18 cellular contexts compared by ENCODE assay signal in the genomic region with DNA sequence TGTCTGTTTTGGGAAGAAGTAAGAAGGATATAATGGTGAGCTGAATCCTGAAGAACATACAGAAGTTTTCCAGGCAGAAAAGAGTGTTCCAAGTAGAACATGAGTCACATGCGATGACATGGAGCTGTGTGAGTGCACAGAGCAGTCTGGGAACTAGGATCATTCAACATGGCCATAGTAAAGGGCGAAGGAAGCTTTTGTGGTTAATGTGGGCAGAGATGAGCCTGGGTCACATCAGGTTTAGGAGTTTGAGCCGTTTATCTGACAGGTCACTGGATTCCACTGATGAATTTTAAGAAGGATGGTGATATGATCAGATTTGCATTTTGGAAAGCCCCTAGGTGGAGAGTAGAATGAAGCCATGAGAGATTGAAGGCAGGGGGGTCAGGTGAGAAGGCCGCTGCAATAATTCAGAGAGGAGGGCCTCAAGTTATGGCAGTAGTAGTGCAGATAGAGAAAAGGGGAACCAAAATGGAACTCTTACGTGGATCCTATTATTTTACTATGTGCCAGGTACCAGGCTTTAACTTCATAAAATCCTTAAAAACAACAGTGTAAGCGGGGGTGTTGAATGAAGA.
DNase-seq lines count a peak whose midpoint lies in the region; ATAC-seq and TF ChIP-seq lines count a peak whose summit lies in the region.
"Had no signal": no experiment of that assay in that cellular context is flagged by ENCODE, and none has a peak within 500 bp of the region (broad histone marks: within the 10 kb centered on the region; RNA-seq: fewer than 3 reads in every experiment).

No MANE protein-coding gene starts in this region.

- H3F3A ChIP-seq in SU-DHL-6 (ENCODE audit: insufficient read depth), result no peaks in the 10 kb centered on the region

- H3K4me1 ChIP-seq in KMS-11 (ENCODE audit: low read depth, poor library complexity, severe bottlenecking), result peaks cover 95% of the 10 kb centered on the region

- H3K79me2 ChIP-seq in KMS-11 (ENCODE audit: insufficient read depth, low read depth) (no peaks in the 10 kb centered on the region), SU-DHL-6 (ENCODE audit: insufficient read depth, low read length) (no peaks in the 10 kb centered on the region)

- H4K20me1 ChIP-seq in KMS-11 (ENCODE audit: insufficient read depth) (no peaks in the 10 kb centered on the region), SU-DHL-6 (ENCODE audit: low read depth, low read length) (no peaks in the 10 kb centered on the region)

- H3K9me2 ChIP-seq in SU-DHL-6 (replicated peaks; ENCODE audit: insufficient read depth, low read length), result no peaks in the 10 kb centered on the region

- no peaks in the 10 kb centered on the region for H3K9me3 Mint-ChIP-seq in naive B cell
- H3K9me3 Mint-ChIP-seq: effector memory CD8-positive, alpha-beta T cell had no signal

- H3K9ac ChIP-seq in KMS-11 (no peak overlapping the region), SU-DHL-6 (ENCODE audit: low read length) (no peak overlapping the region)

- no peak overlapping the region for H3K4me3 Mint-ChIP-seq in naive B cell
- H3K4me3 Mint-ChIP-seq: activated CD4-positive, alpha-beta T cell treated with anti-CD3 and anti-CD28 coated beads, Interleukin-2, amount 10 ng/mL, durations not matched to agents 7 days and 5 days; effector memory CD8-positive, alpha-beta T cell had no signal

- peaks cover 0 to under 1% of the 10 kb centered on the region in 2 donors for H3K36me3 Mint-ChIP-seq in naive B cell

- no peak overlapping the region for H3K27ac Mint-ChIP-seq in naive B cell
- H3K27ac Mint-ChIP-seq: activated CD4-positive, alpha-beta T cell treated with anti-CD3 and anti-CD28 coated beads, Interleukin-2, amount 10 ng/mL, durations not matched to agents 7 days and 5 days; effector memory CD8-positive, alpha-beta T cell had no signal

- H3K4me2 ChIP-seq in KMS-11 (peak overlapping the region; percentile 59), SU-DHL-6 (ENCODE audit: low read depth, low read length, poor library complexity, severe bottlenecking) (peak overlapping the region; percentile 3)

- peak; percentile 79 to 81 for ATAC-seq in naive B cell (ENCODE audit: low read depth in 2 of 2)
- ATAC-seq: effector memory CD8-positive, alpha-beta T cell; Panc1; sciatic nerve had no signal

- H3K27ac ChIP-seq in KMS-11, result peak overlapping the region; percentile 21; the same call in 1 of the 2 replicates
- peak overlapping the region; percentile 27; the same call in 1 of the 2 replicates for H3K27ac ChIP-seq in SU-DHL-6 (ENCODE audit: low read depth, low read length)

- DNase-seq in GM06990 (ENCODE audit: extremely low read depth, insufficient read length), result peak; percentile 28
- no peak for DNase-seq in naive B cell
- no peak for DNase-seq in NCI-H2227 treated with DMSO at 0.1 percent for 48 hours (lab: John Stamatoyannopoulos, UW)
- no peak for DNase-seq in activated effector memory CD4-positive, alpha-beta T cell treated with Interleukin-2 at 50 U/mL for 16 hours
- DNase-seq in occipital lobe (lab: John Stamatoyannopoulos, UW), result no peak
- DNase-seq: activated CD4-positive, alpha-beta T cell treated with anti-CD3 and anti-CD28 coated beads, Interleukin-2, amount 10 ng/mL, durations not matched to agents 7 days and 5 days; activated naive CD4-positive, alpha-beta T cell; AML-193; effector memory CD8-positive, alpha-beta T cell; head of caudate nucleus; NCI-H1092; NCI-H2107; NCI-H524 treated with DMSO at 0.1 percent for 48 hours; stimulated activated CD4-positive, alpha-beta T cell treated with anti-CD3 and anti-CD28 coated beads, Interleukin-2, amount 100 ng/mL, for 24 hours had no signal

- no peak overlapping the region for H3K4me3 ChIP-seq in GM06990 (replicated peaks; ENCODE audit: low read depth, low read length)
- H3K4me3 ChIP-seq in KMS-11 (IDR thresholded peaks at IDR 0.05; ENCODE audit: insufficient read depth, low read depth, low read length), result no peak overlapping the region
- no peak overlapping the region for H3K4me3 ChIP-seq in SU-DHL-6 (ENCODE audit: insufficient read depth, low read length, poor library complexity, severe bottlenecking)

- H3K4me1 Mint-ChIP-seq in naive B cell, result peaks cover 6 to 10% (median 8%) of the 10 kb centered on the region in 3 donors

- H2AFZ ChIP-seq in KMS-11 (ENCODE audit: low read depth) (peak overlapping the region; percentile 21; the same call in 1 of the 2 replicates), SU-DHL-6 (ENCODE audit: low read depth, low read length, severe bottlenecking) (peak overlapping the region; percentile 15)

- no peaks in the 10 kb centered on the region for H3K27me3 Mint-ChIP-seq in naive B cell
- H3K27me3 Mint-ChIP-seq: effector memory CD8-positive, alpha-beta T cell had no signal

- H3K27me3 ChIP-seq in GM06990 (replicated peaks; ENCODE audit: control insufficient read depth, insufficient read depth, low read length), result no peaks in the 10 kb centered on the region
- no peaks in the 10 kb centered on the region for H3K27me3 ChIP-seq in KMS-11 (ENCODE audit: insufficient read depth, low read depth)
- no peaks in the 10 kb centered on the region for H3K27me3 ChIP-seq in SU-DHL-6 (ENCODE audit: low read length)

- H3K36me3 ChIP-seq in GM06990 (ENCODE audit: control insufficient read depth, insufficient read depth, low read length) (no peaks in the 10 kb centered on the region), KMS-11 (ENCODE audit: insufficient read depth) (no peaks in the 10 kb centered on the region), SU-DHL-6 (ENCODE audit: low read length) (no peaks in the 10 kb centered on the region)

- no peaks in the 10 kb centered on the region for H3K9me3 ChIP-seq in SU-DHL-6 (ENCODE audit: insufficient read depth, low read length)

- TF ChIP-seq CTCF in GM06990 (IDR thresholded peaks at IDR 0.05; ENCODE audit: insufficient read depth, low read length, poor library complexity, severe bottlenecking) (no peak), KMS-11 (conservative IDR thresholded peaks at IDR 0.05; ENCODE audit: low read depth, low read length) (no peak), SU-DHL-6 (IDR thresholded peaks at IDR 0.05; ENCODE audit: insufficient read depth, low read length, poor library complexity, severe bottlenecking) (no peak)
